In the genomic region with DNA sequence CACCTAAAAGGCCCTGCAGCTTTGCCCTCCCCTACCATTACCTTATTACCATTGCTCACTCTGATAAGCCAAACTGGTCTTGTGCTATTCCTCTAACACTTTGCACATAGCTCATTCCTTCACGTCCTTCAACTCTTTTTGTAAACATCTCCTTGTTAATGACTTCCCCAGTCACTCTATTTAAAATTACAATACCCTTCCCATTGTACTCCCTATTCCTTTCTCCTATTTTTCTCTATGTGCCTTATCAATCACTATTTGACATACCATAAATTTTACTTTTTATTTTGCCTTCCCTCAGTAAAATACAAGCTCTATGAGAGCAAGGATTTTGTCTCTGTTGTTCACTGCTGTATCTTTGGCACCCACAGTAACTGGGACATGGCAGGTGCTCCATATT, we compare ENCODE assay signal across 2 cellular contexts.
TF ChIP-seq lines count a peak whose summit lies in the region.

No MANE protein-coding gene starts in this region.

TF ChIP-seq in GM23338, 12 proteins besides CTCF, POLR2A, EP300 and RAD21:
- TF ChIP-seq STAT1 (IDR thresholded peaks at IDR 0.05; ENCODE audit: unreplicated experiment), result no peak
- no peak for TF ChIP-seq NANOG (IDR thresholded peaks at IDR 0.05; ENCODE audit: borderline replicate concordance)
- TF ChIP-seq ZNF114 (CRISPR knock-in tag; IDR thresholded peaks at IDR 0.05), result no peak
- TF ChIP-seq, protein P1, sequence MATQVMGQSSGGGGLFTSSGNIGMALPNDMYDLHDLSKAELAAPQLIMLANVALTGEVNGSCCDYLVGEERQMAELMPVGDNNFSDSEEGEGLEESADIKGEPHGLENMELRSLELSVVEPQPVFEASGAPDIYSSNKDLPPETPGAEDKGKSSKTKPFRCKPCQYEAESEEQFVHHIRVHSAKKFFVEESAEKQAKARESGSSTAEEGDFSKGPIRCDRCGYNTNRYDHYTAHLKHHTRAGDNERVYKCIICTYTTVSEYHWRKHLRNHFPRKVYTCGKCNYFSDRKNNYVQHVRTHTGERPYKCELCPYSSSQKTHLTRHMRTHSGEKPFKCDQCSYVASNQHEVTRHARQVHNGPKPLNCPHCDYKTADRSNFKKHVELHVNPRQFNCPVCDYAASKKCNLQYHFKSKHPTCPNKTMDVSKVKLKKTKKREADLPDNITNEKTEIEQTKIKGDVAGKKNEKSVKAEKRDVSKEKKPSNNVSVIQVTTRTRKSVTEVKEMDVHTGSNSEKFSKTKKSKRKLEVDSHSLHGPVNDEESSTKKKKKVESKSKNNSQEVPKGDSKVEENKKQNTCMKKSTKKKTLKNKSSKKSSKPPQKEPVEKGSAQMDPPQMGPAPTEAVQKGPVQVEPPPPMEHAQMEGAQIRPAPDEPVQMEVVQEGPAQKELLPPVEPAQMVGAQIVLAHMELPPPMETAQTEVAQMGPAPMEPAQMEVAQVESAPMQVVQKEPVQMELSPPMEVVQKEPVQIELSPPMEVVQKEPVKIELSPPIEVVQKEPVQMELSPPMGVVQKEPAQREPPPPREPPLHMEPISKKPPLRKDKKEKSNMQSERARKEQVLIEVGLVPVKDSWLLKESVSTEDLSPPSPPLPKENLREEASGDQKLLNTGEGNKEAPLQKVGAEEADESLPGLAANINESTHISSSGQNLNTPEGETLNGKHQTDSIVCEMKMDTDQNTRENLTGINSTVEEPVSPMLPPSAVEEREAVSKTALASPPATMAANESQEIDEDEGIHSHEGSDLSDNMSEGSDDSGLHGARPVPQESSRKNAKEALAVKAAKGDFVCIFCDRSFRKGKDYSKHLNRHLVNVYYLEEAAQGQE (IDR thresholded peaks at IDR 0.05; ENCODE audit: unreplicated experiment), result no peak
- no peak for TF ChIP-seq POLR2AphosphoS5 (IDR thresholded peaks at IDR 0.05; ENCODE audit: low read depth)
- TF ChIP-seq, protein P2, sequence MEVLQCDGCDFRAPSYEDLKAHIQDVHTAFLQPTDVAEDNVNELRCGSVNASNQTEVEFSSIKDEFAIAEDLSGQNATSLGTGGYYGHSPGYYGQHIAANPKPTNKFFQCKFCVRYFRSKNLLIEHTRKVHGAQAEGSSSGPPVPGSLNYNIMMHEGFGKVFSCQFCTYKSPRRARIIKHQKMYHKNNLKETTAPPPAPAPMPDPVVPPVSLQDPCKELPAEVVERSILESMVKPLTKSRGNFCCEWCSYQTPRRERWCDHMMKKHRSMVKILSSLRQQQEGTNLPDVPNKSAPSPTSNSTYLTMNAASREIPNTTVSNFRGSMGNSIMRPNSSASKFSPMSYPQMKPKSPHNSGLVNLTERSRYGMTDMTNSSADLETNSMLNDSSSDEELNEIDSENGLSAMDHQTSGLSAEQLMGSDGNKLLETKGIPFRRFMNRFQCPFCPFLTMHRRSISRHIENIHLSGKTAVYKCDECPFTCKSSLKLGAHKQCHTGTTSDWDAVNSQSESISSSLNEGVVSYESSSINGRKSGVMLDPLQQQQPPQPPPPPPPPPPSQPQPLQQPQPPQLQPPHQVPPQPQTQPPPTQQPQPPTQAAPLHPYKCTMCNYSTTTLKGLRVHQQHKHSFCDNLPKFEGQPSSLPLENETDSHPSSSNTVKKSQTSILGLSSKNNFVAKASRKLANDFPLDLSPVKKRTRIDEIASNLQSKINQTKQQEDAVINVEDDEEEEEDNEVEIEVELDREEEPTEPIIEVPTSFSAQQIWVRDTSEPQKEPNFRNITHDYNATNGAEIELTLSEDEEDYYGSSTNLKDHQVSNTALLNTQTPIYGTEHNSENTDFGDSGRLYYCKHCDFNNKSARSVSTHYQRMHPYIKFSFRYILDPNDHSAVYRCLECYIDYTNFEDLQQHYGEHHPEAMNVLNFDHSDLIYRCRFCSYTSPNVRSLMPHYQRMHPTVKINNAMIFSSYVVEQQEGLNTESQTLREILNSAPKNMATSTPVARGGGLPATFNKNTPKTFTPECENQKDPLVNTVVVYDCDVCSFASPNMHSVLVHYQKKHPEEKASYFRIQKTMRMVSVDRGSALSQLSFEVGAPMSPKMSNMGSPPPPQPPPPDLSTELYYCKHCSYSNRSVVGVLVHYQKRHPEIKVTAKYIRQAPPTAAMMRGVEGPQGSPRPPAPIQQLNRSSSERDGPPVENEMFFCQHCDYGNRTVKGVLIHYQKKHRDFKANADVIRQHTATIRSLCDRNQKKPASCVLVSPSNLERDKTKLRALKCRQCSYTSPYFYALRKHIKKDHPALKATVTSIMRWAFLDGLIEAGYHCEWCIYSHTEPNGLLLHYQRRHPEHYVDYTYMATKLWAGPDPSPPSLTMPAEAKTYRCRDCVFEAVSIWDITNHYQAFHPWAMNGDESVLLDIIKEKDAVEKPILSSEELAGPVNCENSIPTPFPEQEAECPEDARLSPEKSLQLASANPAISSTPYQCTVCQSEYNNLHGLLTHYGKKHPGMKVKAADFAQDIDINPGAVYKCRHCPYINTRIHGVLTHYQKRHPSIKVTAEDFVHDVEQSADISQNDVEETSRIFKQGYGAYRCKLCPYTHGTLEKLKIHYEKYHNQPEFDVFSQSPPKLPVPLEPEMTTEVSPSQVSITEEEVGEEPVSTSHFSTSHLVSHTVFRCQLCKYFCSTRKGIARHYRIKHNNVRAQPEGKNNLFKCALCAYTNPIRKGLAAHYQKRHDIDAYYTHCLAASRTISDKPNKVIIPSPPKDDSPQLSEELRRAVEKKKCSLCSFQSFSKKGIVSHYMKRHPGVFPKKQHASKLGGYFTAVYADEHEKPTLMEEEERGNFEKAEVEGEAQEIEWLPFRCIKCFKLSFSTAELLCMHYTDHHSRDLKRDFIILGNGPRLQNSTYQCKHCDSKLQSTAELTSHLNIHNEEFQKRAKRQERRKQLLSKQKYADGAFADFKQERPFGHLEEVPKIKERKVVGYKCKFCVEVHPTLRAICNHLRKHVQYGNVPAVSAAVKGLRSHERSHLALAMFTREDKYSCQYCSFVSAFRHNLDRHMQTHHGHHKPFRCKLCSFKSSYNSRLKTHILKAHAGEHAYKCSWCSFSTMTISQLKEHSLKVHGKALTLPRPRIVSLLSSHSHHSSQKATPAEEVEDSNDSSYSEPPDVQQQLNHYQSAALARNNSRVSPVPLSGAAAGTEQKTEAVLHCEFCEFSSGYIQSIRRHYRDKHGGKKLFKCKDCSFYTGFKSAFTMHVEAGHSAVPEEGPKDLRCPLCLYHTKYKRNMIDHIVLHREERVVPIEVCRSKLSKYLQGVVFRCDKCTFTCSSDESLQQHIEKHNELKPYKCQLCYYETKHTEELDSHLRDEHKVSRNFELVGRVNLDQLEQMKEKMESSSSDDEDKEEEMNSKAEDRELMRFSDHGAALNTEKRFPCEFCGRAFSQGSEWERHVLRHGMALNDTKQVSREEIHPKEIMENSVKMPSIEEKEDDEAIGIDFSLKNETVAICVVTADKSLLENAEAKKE (CRISPR knock-in tag; IDR thresholded peaks at IDR 0.05), result no peak
TF ChIP-seq in GM23338: peak in this region for 0.

TF ChIP-seq in GM12878, 131 proteins besides CTCF, POLR2A, EP300 and RAD21:
- TF ChIP-seq PAX8 (IDR thresholded peaks at IDR 0.05), result no peak
- no peak for TF ChIP-seq CHD1 (IDR thresholded peaks at IDR 0.05; ENCODE audit: low read depth, low read length)
- no peak for TF ChIP-seq ZNF217 (IDR thresholded peaks at IDR 0.05)
- TF ChIP-seq, protein P3, sequence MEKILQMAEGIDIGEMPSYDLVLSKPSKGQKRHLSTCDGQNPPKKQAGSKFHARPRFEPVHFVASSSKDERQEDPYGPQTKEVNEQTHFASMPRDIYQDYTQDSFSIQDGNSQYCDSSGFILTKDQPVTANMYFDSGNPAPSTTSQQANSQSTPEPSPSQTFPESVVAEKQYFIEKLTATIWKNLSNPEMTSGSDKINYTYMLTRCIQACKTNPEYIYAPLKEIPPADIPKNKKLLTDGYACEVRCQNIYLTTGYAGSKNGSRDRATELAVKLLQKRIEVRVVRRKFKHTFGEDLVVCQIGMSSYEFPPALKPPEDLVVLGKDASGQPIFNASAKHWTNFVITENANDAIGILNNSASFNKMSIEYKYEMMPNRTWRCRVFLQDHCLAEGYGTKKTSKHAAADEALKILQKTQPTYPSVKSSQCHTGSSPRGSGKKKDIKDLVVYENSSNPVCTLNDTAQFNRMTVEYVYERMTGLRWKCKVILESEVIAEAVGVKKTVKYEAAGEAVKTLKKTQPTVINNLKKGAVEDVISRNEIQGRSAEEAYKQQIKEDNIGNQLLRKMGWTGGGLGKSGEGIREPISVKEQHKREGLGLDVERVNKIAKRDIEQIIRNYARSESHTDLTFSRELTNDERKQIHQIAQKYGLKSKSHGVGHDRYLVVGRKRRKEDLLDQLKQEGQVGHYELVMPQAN (conservative IDR thresholded peaks at IDR 0.05), result no peak
- TF ChIP-seq ETV6 (conservative IDR thresholded peaks at IDR 0.05 in 1 of 2, IDR thresholded peaks at IDR 0.05 in 1 of 2; ENCODE audit: borderline replicate concordance in 1 of 2, low read depth in 1 of 2), result no peak
